ENCODE assay signal across 17 cellular contexts in the genomic region with DNA sequence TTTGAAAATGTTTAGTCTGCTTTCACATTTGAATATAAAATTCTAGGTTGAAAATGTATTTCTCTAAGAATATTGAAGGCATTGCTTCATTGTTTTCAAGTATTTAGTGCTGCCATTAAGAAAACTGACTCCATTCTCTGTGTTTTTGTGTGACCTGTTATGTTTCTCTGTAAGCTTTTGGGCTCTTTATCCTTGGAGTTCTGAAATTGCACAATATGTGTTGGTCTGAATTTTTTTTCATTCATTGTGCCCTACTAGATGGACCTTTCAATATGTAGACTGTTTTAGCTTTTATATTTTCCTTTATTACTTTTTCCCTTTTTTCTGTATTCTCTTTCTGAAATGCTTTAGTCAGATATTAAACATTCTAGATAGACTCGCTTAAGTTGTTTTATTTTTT. TPM values are rescaled to one million over a fixed set of nuclear protein-coding genes. Genes with fewer than 3 reads are reported as not detected.
DNase-seq lines count a peak whose midpoint lies in the region; ATAC-seq, FAIRE-seq and TF ChIP-seq lines count a peak whose summit lies in the region.
"Had no signal": no experiment of that assay in that cellular context is flagged by ENCODE, and none has a peak within 500 bp of the region (broad histone marks: within the 10 kb centered on the region; RNA-seq: fewer than 3 reads in every experiment).

No MANE protein-coding gene starts in this region.

- H3K27ac Mint-ChIP-seq in activated CD8-positive, alpha-beta T cell treated with anti-CD3 and anti-CD28 coated beads for 36 hours: peak overlapping the region; percentile 35
- H3K27ac Mint-ChIP-seq in activated CD8-positive, alpha-beta T cell treated with anti-CD3 and anti-CD28 coated beads, Interleukin-2, amount 10 ng/mL, durations not matched to agents 7 days and 5 days: no peak overlapping the region
- peak overlapping the region; percentile 88 for H3K27ac Mint-ChIP-seq in T-helper 17 cell
- peak overlapping the region; percentile 57 for H3K27ac Mint-ChIP-seq in central memory CD8-positive, alpha-beta T cell (ENCODE audit: low read depth)
- H3K27ac Mint-ChIP-seq: CD4-positive, alpha-beta T cell had no signal

- no peaks in the 10 kb centered on the region for H3K27me3 Mint-ChIP-seq in activated CD8-positive, alpha-beta T cell treated with anti-CD3 and anti-CD28 coated beads for 36 hours
- no peaks in the 10 kb centered on the region for H3K27me3 Mint-ChIP-seq in activated CD8-positive, alpha-beta T cell treated with anti-CD3 and anti-CD28 coated beads, Interleukin-2, amount 10 ng/mL, durations not matched to agents 7 days and 5 days (ENCODE audit: low read depth)
- no peaks in the 10 kb centered on the region for H3K27me3 Mint-ChIP-seq in T-helper 17 cell
- no peaks in the 10 kb centered on the region for H3K27me3 Mint-ChIP-seq in central memory CD8-positive, alpha-beta T cell
- H3K27me3 Mint-ChIP-seq: CD4-positive, alpha-beta T cell had no signal

- TF ChIP-seq CTCF in activated CD8-positive, alpha-beta T cell treated with anti-CD3 and anti-CD28 coated beads for 36 hours (IDR thresholded peaks at IDR 0.05): no peak

- H3K36me3 Mint-ChIP-seq in activated CD8-positive, alpha-beta T cell treated with anti-CD3 and anti-CD28 coated beads for 36 hours (ENCODE audit: low read depth): peaks cover 33% of the 10 kb centered on the region
- H3K36me3 Mint-ChIP-seq in activated CD8-positive, alpha-beta T cell treated with anti-CD3 and anti-CD28 coated beads, Interleukin-2, amount 10 ng/mL, durations not matched to agents 7 days and 5 days (ENCODE audit: low read depth): peaks cover 40% of the 10 kb centered on the region
- H3K36me3 Mint-ChIP-seq in T-helper 17 cell (ENCODE audit: low read depth): peaks cover 9% of the 10 kb centered on the region
- H3K36me3 Mint-ChIP-seq in central memory CD8-positive, alpha-beta T cell (ENCODE audit: insufficient read depth): peaks cover 32% of the 10 kb centered on the region

- CTCF ChIA-PET in activated CD8-positive, alpha-beta T cell treated with anti-CD3 and anti-CD28 coated beads for 36 hours (lab: Charles Lee): interaction anchor here (0.6 to 7.2 kb wide), 8 partner anchors 19 to 223 kb away, joined by 3 to 108 read pairs (median 12); a partner anchor contains a TSS
- CTCF ChIA-PET in activated CD8-positive, alpha-beta T cell treated with anti-CD3 and anti-CD28 coated beads, Interleukin-2, amount 10 ng/mL, durations not matched to agents 7 days and 5 days (lab: Charles Lee): interaction anchor here (1.7 to 7.2 kb wide), 5 partner anchors 36 to 221 kb away, joined by 4 to 130 read pairs (median 32); a partner anchor contains a TSS

- no peaks in the 10 kb centered on the region for H3K9me3 Mint-ChIP-seq in activated CD8-positive, alpha-beta T cell treated with anti-CD3 and anti-CD28 coated beads for 36 hours
- no peaks in the 10 kb centered on the region for H3K9me3 Mint-ChIP-seq in activated CD8-positive, alpha-beta T cell treated with anti-CD3 and anti-CD28 coated beads, Interleukin-2, amount 10 ng/mL, durations not matched to agents 7 days and 5 days (ENCODE audit: insufficient read depth)
- H3K9me3 Mint-ChIP-seq in central memory CD8-positive, alpha-beta T cell: no peaks in the 10 kb centered on the region
- H3K9me3 Mint-ChIP-seq: CD4-positive, alpha-beta T cell had no signal

- ATAC-seq in activated CD8-positive, alpha-beta T cell treated with anti-CD3 and anti-CD28 coated beads for 36 hours: no peak
- ATAC-seq in activated CD8-positive, alpha-beta T cell treated with anti-CD3 and anti-CD28 coated beads, Interleukin-2, amount 10 ng/mL, durations not matched to agents 7 days and 5 days: no peak
- no peak for ATAC-seq in T-helper 17 cell
- ATAC-seq in central memory CD8-positive, alpha-beta T cell (replicated peaks; ENCODE audit: extremely low read depth, poor library complexity, severe bottlenecking): no peak
- no peak for ATAC-seq in HG03135 (IDR thresholded peaks at IDR 0.05; ENCODE audit: unreplicated experiment)
- ATAC-seq in Right ventricle myocardium superior (ENCODE audit: poor library complexity): no peak
- ATAC-seq: GM12878 had no signal

- peaks cover 10% of the 10 kb centered on the region for H3K4me1 Mint-ChIP-seq in activated CD8-positive, alpha-beta T cell treated with anti-CD3 and anti-CD28 coated beads for 36 hours (ENCODE audit: low read depth)
- H3K4me1 Mint-ChIP-seq in activated CD8-positive, alpha-beta T cell treated with anti-CD3 and anti-CD28 coated beads, Interleukin-2, amount 10 ng/mL, durations not matched to agents 7 days and 5 days (ENCODE audit: low read depth): peaks cover 6% of the 10 kb centered on the region
- H3K4me1 Mint-ChIP-seq in T-helper 17 cell: peaks cover 14% of the 10 kb centered on the region
- H3K4me1 Mint-ChIP-seq in central memory CD8-positive, alpha-beta T cell: peaks cover 25% of the 10 kb centered on the region

- H3K4me1 ChIP-seq in HAP-1: no peaks in the 10 kb centered on the region

- H3K36me3 ChIP-seq in HAP-1 (replicated peaks): peaks cover 40% of the 10 kb centered on the region

- H3K9me3 ChIP-seq in T-helper 17 cell (ENCODE audit: control insufficient read depth, low read length, poor library complexity, severe bottlenecking): no peaks in the 10 kb centered on the region
- H3K9me3 ChIP-seq in HAP-1: no peaks in the 10 kb centered on the region
- H3K9me3 ChIP-seq: BLaER1 treated with 17β-estradiol and CSF1 and Interleukin-3, amounts not matched to agents 10 nM and 100 nM had no signal

- POLR2A ChIA-PET in activated CD8-positive, alpha-beta T cell treated with anti-CD3 and anti-CD28 coated beads for 36 hours (lab: Charles Lee): interaction anchor here (0.6 kb wide), 1 partner anchor 11 kb away, joined by 3 read pairs; no protein-coding TSS in a partner anchor
- POLR2A ChIA-PET in activated CD8-positive, alpha-beta T cell treated with anti-CD3 and anti-CD28 coated beads, Interleukin-2, amount 10 ng/mL, durations not matched to agents 7 days and 5 days (lab: Charles Lee): no interaction called here

- no peaks in the 10 kb centered on the region for H3K27me3 ChIP-seq in HAP-1 (ENCODE audit: low read depth)
- H3K27me3 ChIP-seq: BLaER1 treated with 17β-estradiol and CSF1 and Interleukin-3, amounts not matched to agents 10 nM and 100 nM had no signal

- intact Hi-C loops in activated CD8-positive, alpha-beta T cell treated with anti-CD3 and anti-CD28 coated beads for 36 hours (cut with micrococcal nuclease): no loop called here
- intact Hi-C loops in Right ventricle myocardium superior (cut with DNase I): no loop called here

- in situ Hi-C loops in HAP-1 (cut with MboI; ENCODE audit: low sequenced_read_pairs): no loop called here

- H3K4me3 ChIP-seq in HAP-1: no peak overlapping the region
- H3K4me3 ChIP-seq: BLaER1 treated with 17β-estradiol and CSF1 and Interleukin-3, amounts not matched to agents 10 nM and 100 nM; GM12878; GM23248 had no signal

- no peak overlapping the region for H3K4me3 Mint-ChIP-seq in activated CD8-positive, alpha-beta T cell treated with anti-CD3 and anti-CD28 coated beads for 36 hours
- H3K4me3 Mint-ChIP-seq in activated CD8-positive, alpha-beta T cell treated with anti-CD3 and anti-CD28 coated beads, Interleukin-2, amount 10 ng/mL, durations not matched to agents 7 days and 5 days: no peak overlapping the region
- H3K4me3 Mint-ChIP-seq in T-helper 17 cell: no peak overlapping the region
- H3K4me3 Mint-ChIP-seq in central memory CD8-positive, alpha-beta T cell: no peak overlapping the region
- H3K4me3 Mint-ChIP-seq: CD4-positive, alpha-beta T cell had no signal

- no peak for DNase-seq in activated CD8-positive, alpha-beta T cell treated with anti-CD3 and anti-CD28 coated beads for 36 hours
- DNase-seq in activated CD8-positive, alpha-beta T cell treated with anti-CD3 and anti-CD28 coated beads, Interleukin-2, amount 10 ng/mL, durations not matched to agents 7 days and 5 days: no peak
- DNase-seq in T-helper 17 cell (no peak), Right ventricle myocardium superior (no peak), HAP-1 (ENCODE audit: low spot score in 2 of 2) (no peak)
- no peak for DNase-seq in central memory CD8-positive, alpha-beta T cell (ENCODE audit: low spot score in 2 of 2)
- DNase-seq: 8988T; ACHN; CD4-positive, alpha-beta T cell; DMS79; GM23248 had no signal

- peak; percentile 64 for FAIRE-seq in A204.1 (lab: Jason Lieb, UNC)
- FAIRE-seq: GM12878, GM18507, H54 had no signal

RNA-seq across cellular contexts. Expression of a gene that starts 22.2 kb away (rescaled TPM):
- 10 to 100 TPM; 51.0 to 61.8 TPM for total RNA-seq in activated CD8-positive, alpha-beta T cell treated with anti-CD3 and anti-CD28 coated beads for 36 hours
- 10 to 100 TPM; 42.8 to 43.9 TPM for total RNA-seq in activated CD8-positive, alpha-beta T cell treated with anti-CD3 and anti-CD28 coated beads, Interleukin-2, amount 10 ng/mL, durations not matched to agents 7 days and 5 days
- total RNA-seq in T-helper 17 cell: 10 to 100 TPM; 19.6 to 22.6 TPM
- total RNA-seq in Right ventricle myocardium superior: 16.2 TPM
